22 cellular contexts compared by ENCODE assay signal in genomic region chr4:95283320-95283719, GRCh38.
"Had no signal": no experiment of that assay in that cellular context is flagged by ENCODE, and none has a peak within 500 bp of the region (broad histone marks: within the 10 kb centered on the region; RNA-seq: fewer than 3 reads in every experiment).

No MANE protein-coding gene starts in this region.

- H3K36me3 ChIP-seq: esophagus muscularis mucosa, gastroesophageal sphincter, heart left ventricle, spleen, tibial artery, WERI-Rb-1 had no signal

- DNase-seq: activated CD4-positive, alpha-beta T cell treated with anti-CD3 and anti-CD28 coated beads, Interleukin-2, amount 10 ng/mL, durations not matched to agents 7 days and 5 days; activated CD4-positive, CD25-positive, alpha-beta regulatory T cell treated with anti-CD3 and anti-CD28 coated beads, Interleukin-2, amount 50 U/mL, for 72 hours; activated CD8-positive, alpha-beta memory T cell treated with anti-CD3 and anti-CD28 coated beads, Interleukin-2, amount 10 ng/mL, durations not matched to agents 7 days and 5 days; activated CD8-positive, alpha-beta T cell treated with anti-CD3 and anti-CD28 coated beads for 36 hours; activated effector memory CD4-positive, alpha-beta T cell treated with anti-CD3 and anti-CD28 coated beads, Interleukin-2, amount 50 U/mL, for 16 hours; activated naive CD4-positive, alpha-beta T cell treated with anti-CD3 and anti-CD28 coated beads, Interleukin-2, amount 10 ng/mL, durations not matched to agents 7 days and 5 days; activated naive CD8-positive, alpha-beta T cell treated with anti-CD3 and anti-CD28 coated beads, Interleukin-2, amount 50 U/mL, for 24 hours; activated T-cell treated with anti-CD3 and anti-CD28 coated beads for 4 hours; body of pancreas; central memory CD4-positive, alpha-beta T cell; heart left ventricle; naive thymus-derived CD8-positive, alpha-beta T cell; spleen; stimulated activated CD4-positive, alpha-beta T cell treated with anti-CD3 and anti-CD28 coated beads, Interleukin-4, amount 100 ng/mL, for 1 hour; stimulated activated naive CD4-positive, alpha-beta T cell treated with Interleukin-2 at 50 U/mL for 16 hours; T-helper 1 cell; tibial artery; WERI-Rb-1 had no signal

- H3K4me3 ChIP-seq: body of pancreas, esophagus muscularis mucosa, gastroesophageal sphincter, heart left ventricle, lung, spleen, tibial artery had no signal

- H3K9me3 ChIP-seq: body of pancreas, esophagus muscularis mucosa had no signal

- H3K27ac ChIP-seq: body of pancreas, esophagus muscularis mucosa, gastroesophageal sphincter, heart left ventricle, spleen, tibial artery, WERI-Rb-1 had no signal

- H3K4me1 ChIP-seq: body of pancreas, esophagus muscularis mucosa, gastroesophageal sphincter, heart left ventricle, spleen, tibial artery had no signal

- H3K27me3 ChIP-seq: body of pancreas, esophagus muscularis mucosa, gastroesophageal sphincter, heart left ventricle, spleen, tibial artery had no signal

- ATAC-seq: activated CD8-positive, alpha-beta memory T cell treated with anti-CD3 and anti-CD28 coated beads, Interleukin-2, amount 10 ng/mL, durations not matched to agents 7 days and 5 days; activated CD8-positive, alpha-beta T cell treated with anti-CD3 and anti-CD28 coated beads for 36 hours; activated naive CD8-positive, alpha-beta T cell treated with anti-CD3 and anti-CD28 coated beads, Interleukin-2, amount 50 U/mL, for 24 hours; body of pancreas; gastroesophageal sphincter; heart left ventricle; left lobe of liver; naive thymus-derived CD8-positive, alpha-beta T cell had no signal
